8 cellular contexts compared by ENCODE assay signal in genomic region chr9:104747245-104747564, GRCh38. TPM values are rescaled to one million over a fixed set of nuclear protein-coding genes. Genes with fewer than 3 reads are reported as not detected.
DNase-seq lines count a peak whose midpoint lies in the region; ATAC-seq, FAIRE-seq and TF ChIP-seq lines count a peak whose summit lies in the region.

No MANE protein-coding gene starts in this region.

- FAIRE-seq in H54 (lab: Jason Lieb, UNC): no peak

- POLR2A ChIA-PET in activated CD8-positive, alpha-beta T cell treated with anti-CD3 and anti-CD28 coated beads, Interleukin-2, amount 10 ng/mL, durations not matched to agents 7 days and 5 days (lab: Charles Lee): interaction anchor here (1.2 to 2.3 kb wide), 5 partner anchors 9 to 658 kb away, joined by 3 to 18 read pairs (median 9); partner anchors contain the start of gene SMC2

- 0 to 2% (median 0%) methylated on average over 9 of the region's 9 CpGs for WGBS in stomach, 5 donors

- no peak for TF ChIP-seq CTCF in stomach (IDR thresholded peaks at IDR 0.05)

- TF ChIP-seq POLR2A in stomach (IDR thresholded peaks at IDR 0.05) (no peak), H54 (IDR thresholded peaks at IDR 0.05; ENCODE audit: low read depth, low read length) (no peak)

- CTCF ChIA-PET in activated CD8-positive, alpha-beta T cell treated with anti-CD3 and anti-CD28 coated beads, Interleukin-2, amount 10 ng/mL, durations not matched to agents 7 days and 5 days (lab: Charles Lee): interaction anchor here (0.8 to 2.0 kb wide), 5 partner anchors 8 to 705 kb away, joined by 3 to 7 read pairs (median 6); partner anchors contain the start of gene SMC2

- no peak for ATAC-seq in activated CD8-positive, alpha-beta T cell treated with anti-CD3 and anti-CD28 coated beads, Interleukin-2, amount 10 ng/mL, durations not matched to agents 7 days and 5 days
- no peak for ATAC-seq in GM19455 (IDR thresholded peaks at IDR 0.05; ENCODE audit: unreplicated experiment)

- H3K9me3 ChIP-seq in stomach: no peaks in the 10 kb centered on the region

- H3K27ac ChIP-seq in stomach: peak overlapping the region; percentile 91 to 96 (median 95)

- peaks cover 25% of the 10 kb centered on the region for H3K4me1 Mint-ChIP-seq in activated CD8-positive, alpha-beta T cell treated with anti-CD3 and anti-CD28 coated beads, Interleukin-2, amount 10 ng/mL, durations not matched to agents 7 days and 5 days (ENCODE audit: low read depth)

- DNase-seq in DMS153 (lab: John Stamatoyannopoulos, UW) (peak; percentile 35), DMS153 treated with DMSO at 0.1 percent for 48 hours (lab: John Stamatoyannopoulos, UW; ENCODE audit: unreplicated experiment) (no peak), stomach (no peak), H4 (ENCODE audit: low spot score) (no peak), H54 (ENCODE audit: insufficient read length, low spot score) (no peak)
- no peak for DNase-seq in activated CD8-positive, alpha-beta T cell treated with anti-CD3 and anti-CD28 coated beads, Interleukin-2, amount 10 ng/mL, durations not matched to agents 7 days and 5 days

- peaks cover 13% of the 10 kb centered on the region for H3K36me3 Mint-ChIP-seq in activated CD8-positive, alpha-beta T cell treated with anti-CD3 and anti-CD28 coated beads, Interleukin-2, amount 10 ng/mL, durations not matched to agents 7 days and 5 days (ENCODE audit: low read depth)

- no peaks in the 10 kb centered on the region for H3K9me3 Mint-ChIP-seq in activated CD8-positive, alpha-beta T cell treated with anti-CD3 and anti-CD28 coated beads, Interleukin-2, amount 10 ng/mL, durations not matched to agents 7 days and 5 days (ENCODE audit: insufficient read depth)

- peak overlapping the region; percentile 88 for H3K4me3 ChIP-seq in iPS-11a (ENCODE audit: low read depth, low read length)
- peak overlapping the region; percentile 65 to 90 (median 74) for H3K4me3 ChIP-seq in stomach

- intact Hi-C loops in stomach (cut with DNase I; ENCODE audit: low total_unique reads): no loop called here

- peak overlapping the region; percentile 99 for H3K27ac Mint-ChIP-seq in activated CD8-positive, alpha-beta T cell treated with anti-CD3 and anti-CD28 coated beads, Interleukin-2, amount 10 ng/mL, durations not matched to agents 7 days and 5 days

- H3K4me1 ChIP-seq in stomach: peaks cover 4 to 20% (median 13%) of the 10 kb centered on the region in 4 donors

- H3K4me3 Mint-ChIP-seq in activated CD8-positive, alpha-beta T cell treated with anti-CD3 and anti-CD28 coated beads, Interleukin-2, amount 10 ng/mL, durations not matched to agents 7 days and 5 days: peak overlapping the region; percentile 96

- no peaks in the 10 kb centered on the region for H3K27me3 Mint-ChIP-seq in activated CD8-positive, alpha-beta T cell treated with anti-CD3 and anti-CD28 coated beads, Interleukin-2, amount 10 ng/mL, durations not matched to agents 7 days and 5 days (ENCODE audit: low read depth)

- TF ChIP-seq EP300 in stomach (IDR thresholded peaks at IDR 0.05): no peak

- no peaks in the 10 kb centered on the region for H3K27me3 ChIP-seq in stomach

- peaks cover 0 to 12% (median 8%) of the 10 kb centered on the region in 4 donors for H3K36me3 ChIP-seq in stomach

RNA-seq across cellular contexts. Expression of gene NIPSNAP3A, which starts 0.3 kb away (rescaled TPM):
- total RNA-seq in activated CD8-positive, alpha-beta T cell treated with anti-CD3 and anti-CD28 coated beads, Interleukin-2, amount 10 ng/mL, durations not matched to agents 7 days and 5 days: 10 to 100 TPM; 24.1 to 24.6 TPM
- 10 to 100 TPM in 3 of 5 donors, 1 to 10 TPM in 2; 4.5 to 59.3 (median 11.7) TPM for total RNA-seq in stomach
- polyA plus RNA-seq in stomach: 10 to 100 TPM; 24.3 to 36.4 (median 26.0) TPM
- total RNA-seq in H4 (2014; rRNA removed; shearing (Covaris generic)): 38.4 and 44.3 TPM in 2 replicates

RNA-seq across cellular contexts. Expression of gene NIPSNAP3B, which starts 16.7 kb away (rescaled TPM):
- under 1 TPM; 0.16 to 0.63 TPM for total RNA-seq in activated CD8-positive, alpha-beta T cell treated with anti-CD3 and anti-CD28 coated beads, Interleukin-2, amount 10 ng/mL, durations not matched to agents 7 days and 5 days
- 1 to 10 TPM in 2 of 5 donors, not detected in 3; 2.0 to 5.5 TPM for total RNA-seq in stomach
- polyA plus RNA-seq in stomach: 1 to 10 TPM in 2 of 3 donors, under 1 TPM in 1; 0.75 to 2.3 (median 1.7) TPM
- 0.62 and 1.5 TPM in 2 replicates for total RNA-seq in H4 (2014; rRNA removed; shearing (Covaris generic))

RNA-seq across cellular contexts. Expression of gene OR13D1, which starts 52.9 kb away (rescaled TPM):
- not detected for total RNA-seq in activated CD8-positive, alpha-beta T cell treated with anti-CD3 and anti-CD28 coated beads, Interleukin-2, amount 10 ng/mL, durations not matched to agents 7 days and 5 days
- total RNA-seq in stomach: not detected
- not detected for polyA plus RNA-seq in stomach
- not detected in 2 replicates for total RNA-seq in H4 (2014; rRNA removed; shearing (Covaris generic))
